19 cellular contexts compared by ENCODE assay signal in the genomic region with DNA sequence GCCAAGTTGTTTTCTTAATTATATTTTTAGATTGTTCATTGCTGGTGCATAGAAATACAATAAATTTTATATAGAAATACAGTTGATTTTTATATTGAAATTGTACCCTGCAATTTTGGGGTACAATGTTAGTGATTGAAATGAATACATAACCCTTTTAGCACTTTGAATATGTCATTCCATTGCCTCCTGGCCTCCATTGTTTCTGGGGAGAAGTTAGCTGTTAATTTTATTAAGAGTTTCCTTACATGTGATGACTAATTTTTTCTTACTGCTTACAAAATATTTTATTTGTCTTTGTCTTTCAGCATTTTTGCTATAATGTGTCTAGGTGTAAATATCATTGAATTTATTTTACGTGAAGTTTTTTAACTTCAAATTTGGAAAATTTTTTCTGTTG.
A peak's percentile ranks its signal among the peaks of the same experiment; 100 is the strongest.
DNase-seq lines count a peak whose midpoint lies in the region; ATAC-seq and TF ChIP-seq lines count a peak whose summit lies in the region.
"Had no signal": no experiment of that assay in that cellular context is flagged by ENCODE, and none has a peak within 500 bp of the region (broad histone marks: within the 10 kb centered on the region; RNA-seq: fewer than 3 reads in every experiment).

No MANE protein-coding gene starts in this region.

- no peak overlapping the region for H2BK120ac ChIP-seq in mesendoderm (ENCODE audit: low read depth, low read length)

- CTCF ChIA-PET in mammary epithelial cell (lab: Charles Lee; ENCODE audit: low non-redundant PET) (no interaction called here), MCF 10A (lab: Yijun Ruan, JAX) (no interaction called here)

- H3K79me2 ChIP-seq in mammary epithelial cell (ENCODE audit: insufficient read depth, low read length) (no peaks in the 10 kb centered on the region), mesendoderm (ENCODE audit: control insufficient read depth, insufficient read depth, low read length) (no peaks in the 10 kb centered on the region)

- H3K4me2 ChIP-seq in mammary epithelial cell (ENCODE audit: insufficient read depth, low read depth, low read length) (no peak overlapping the region), mesendoderm (ENCODE audit: low read length) (no peak overlapping the region)
- H3K4me2 ChIP-seq: BLaER1 had no signal

- H3K9me3 Mint-ChIP-seq in MCF 10A (ENCODE audit: unreplicated experiment): peaks cover 26% of the 10 kb centered on the region

- peaks cover 14% of the 10 kb centered on the region for H3K4me1 Mint-ChIP-seq in MCF 10A (ENCODE audit: insufficient read depth, unreplicated experiment)
- H3K4me1 Mint-ChIP-seq: B cell; CD4-positive, CD25-positive, alpha-beta regulatory T cell had no signal

- dilution Hi-C loops in mammary epithelial cell (cut with HindIII; ENCODE audit: low sequenced_read_pairs): no loop called here

- no peak overlapping the region for H2BK15ac ChIP-seq in mesendoderm (replicated peaks; ENCODE audit: low read depth)

- H3K27ac ChIP-seq in mammary epithelial cell (ENCODE audit: insufficient read depth, low read depth, low read length): no peak overlapping the region
- H3K27ac ChIP-seq in mesendoderm (ENCODE audit: low read depth, low read length): no peak overlapping the region
- H3K27ac ChIP-seq: 22Rv1, BLaER1, C4-2B, GM23248 had no signal

- H3K79me1 ChIP-seq in mesendoderm (ENCODE audit: low read length): no peaks in the 10 kb centered on the region

- H3K23ac ChIP-seq in mesendoderm (ENCODE audit: low read length): no peak overlapping the region

- no peaks in the 10 kb centered on the region for H3K27me3 Mint-ChIP-seq in MCF 10A (ENCODE audit: insufficient read depth, unreplicated experiment)
- H3K27me3 Mint-ChIP-seq: B cell had no signal

- H3K4ac ChIP-seq in mesendoderm (ENCODE audit: low read depth, low read length): no peak overlapping the region

- no peaks in the 10 kb centered on the region for H4K20me1 ChIP-seq in mammary epithelial cell (ENCODE audit: insufficient read depth, low read length)
- H4K20me1 ChIP-seq: BLaER1 had no signal

- DNase-seq in DMS53 (lab: John Stamatoyannopoulos, UW) (peak; percentile 28), DMS53 treated with DMSO at 0.1 percent for 48 hours (lab: John Stamatoyannopoulos, UW; ENCODE audit: unreplicated experiment) (no peak), mammary epithelial cell (peak; percentile 28), MCF 10A (ENCODE audit: unreplicated experiment) (no peak), SW480 (ENCODE audit: low spot score) (peak; percentile 20), mesendoderm (peak; percentile 16), hypothalamus (lab: John Stamatoyannopoulos, UW) (no peak)
- DNase-seq: Caco-2; CD4-positive, CD25-positive, alpha-beta regulatory T cell; CD8-positive, alpha-beta T cell; DND-41; GM23248; H7; HCEC 1CT had no signal

- H3K9me3 ChIP-seq in mammary epithelial cell (replicated peaks; ENCODE audit: insufficient read depth, low read length): peaks cover 12% of the 10 kb centered on the region
- H3K9me3 ChIP-seq: Caco-2 had no signal

- no peak overlapping the region for H2AFZ ChIP-seq in mammary epithelial cell (ENCODE audit: low read depth, low read length)
- H2AFZ ChIP-seq: GM23248 had no signal

- H3K4me1 ChIP-seq in mammary epithelial cell (ENCODE audit: insufficient read depth, low read length) (peaks cover 12% of the 10 kb centered on the region), mesendoderm (ENCODE audit: control insufficient read depth, low read depth, low read length) (no peaks in the 10 kb centered on the region)
- H3K4me1 ChIP-seq: BLaER1 had no signal

- POLR2A ChIA-PET in MCF 10A (lab: Yijun Ruan, JAX): no interaction called here

- no TSS peak for BruUV-seq in mammary epithelial cell (replicated peaks; lab: Mats Ljungman, UMichigan)
- no TSS peak for BruUV-seq in MCF 10A (replicated peaks; lab: Mats Ljungman, UMichigan)

- H3K18ac ChIP-seq in mesendoderm (ENCODE audit: low read length): no peak overlapping the region

- ATAC-seq in HG02852 (IDR thresholded peaks at IDR 0.05; ENCODE audit: unreplicated experiment): no peak
- ATAC-seq: CD8-positive, alpha-beta T cell had no signal

- no peaks in the 10 kb centered on the region for H3K36me3 ChIP-seq in mammary epithelial cell (ENCODE audit: insufficient read depth, low read length)
- no peaks in the 10 kb centered on the region for H3K36me3 ChIP-seq in mesendoderm (ENCODE audit: control insufficient read depth, insufficient read depth, low read length)
- H3K36me3 ChIP-seq: BLaER1 had no signal

- no peak for TF ChIP-seq CTCF in mammary epithelial cell (conservative IDR thresholded peaks at IDR 0.05 in 1 of 2, IDR thresholded peaks at IDR 0.05 in 1 of 2; ENCODE audit: extremely low read depth in 1 of 2, insufficient read depth in 1 of 2, low read depth in 1 of 2, low read length in 2 of 2)
- no peak for TF ChIP-seq CTCF in MCF 10A (IDR thresholded peaks at IDR 0.05; ENCODE audit: unreplicated experiment)

- no peak overlapping the region for H3K9ac ChIP-seq in mammary epithelial cell (ENCODE audit: insufficient read depth, low read length)
- no peak overlapping the region for H3K9ac ChIP-seq in mesendoderm (ENCODE audit: low read length)
- H3K9ac ChIP-seq: BLaER1, GM23248 had no signal

- no peak overlapping the region for H2BK5ac ChIP-seq in mesendoderm (ENCODE audit: low read length)

- H3K27ac Mint-ChIP-seq in MCF 10A (ENCODE audit: low read depth, unreplicated experiment): no peak overlapping the region
- H3K27ac Mint-ChIP-seq: B cell; CD4-positive, CD25-positive, alpha-beta regulatory T cell; CD8-positive, alpha-beta T cell had no signal

- H3K56ac ChIP-seq in mesendoderm (ENCODE audit: low read length): no peak overlapping the region

- no peak overlapping the region for H4K5ac ChIP-seq in mesendoderm (ENCODE audit: low read length)

- no peaks in the 10 kb centered on the region for H3K36me3 Mint-ChIP-seq in MCF 10A (ENCODE audit: insufficient read depth, unreplicated experiment)
- H3K36me3 Mint-ChIP-seq: CD4-positive, CD25-positive, alpha-beta regulatory T cell; CD8-positive, alpha-beta T cell had no signal

- in situ Hi-C loops in mammary epithelial cell (cut with MboI; ENCODE audit: low sequenced_read_pairs in 2 of 2): no loop called here

- H3K4me3 ChIP-seq in mammary epithelial cell (replicated peaks in 1 of 3; ENCODE audit: insufficient read depth in 1 of 3, low read depth in 2 of 3, low read length in 3 of 3) (no peak overlapping the region), mesendoderm (ENCODE audit: low read length) (no peak overlapping the region)
- H3K4me3 ChIP-seq: BLaER1, GM23248 had no signal

- H2AK5ac ChIP-seq in mesendoderm (ENCODE audit: low read length): no peak overlapping the region

- WGBS in mammary epithelial cell (ENCODE audit: low coverage, missing lambda C conversion rate): 100% methylated on average over 1 of the region's 1 CpG
- no CpG with 5 or more reads among the region's 1 CpG for WGBS in mesendoderm (ENCODE audit: extremely low coverage, insufficient coverage, low lambda C conversion rate)

- H3K27me3 ChIP-seq in mammary epithelial cell (ENCODE audit: insufficient read depth, low read length) (no peaks in the 10 kb centered on the region), mesendoderm (ENCODE audit: insufficient read depth, low read length, poor library complexity) (no peaks in the 10 kb centered on the region)
- H3K27me3 ChIP-seq: BLaER1 had no signal

- intact Hi-C loops in mammary epithelial cell (cut with micrococcal nuclease) (no loop called here), MCF 10A (cut with micrococcal nuclease) (loop anchor here (5.0 kb wide), 1 partner anchor 74 kb away; no protein-coding TSS in a partner anchor)

- H4K8ac ChIP-seq in mesendoderm (ENCODE audit: low read depth, low read length): no peak overlapping the region

- H3K4me3 Mint-ChIP-seq in MCF 10A (ENCODE audit: unreplicated experiment): no peak overlapping the region
- H3K4me3 Mint-ChIP-seq: B cell; CD4-positive, CD25-positive, alpha-beta regulatory T cell; CD8-positive, alpha-beta T cell had no signal

Comparison
In these comparisons a context has a peak if more than half of its experiments do, and no peak if none do; other contexts are left out.
1. DNase-seq: peak in DMS53 (single experiment), mammary epithelial cell (single experiment), SW480 (single experiment) and mesendoderm (single experiment); none in DMS53 treated with DMSO at 0.1 percent for 48 hours (single experiment), MCF 10A (single experiment) and hypothalamus (0 of 51).